In the genomic region with DNA sequence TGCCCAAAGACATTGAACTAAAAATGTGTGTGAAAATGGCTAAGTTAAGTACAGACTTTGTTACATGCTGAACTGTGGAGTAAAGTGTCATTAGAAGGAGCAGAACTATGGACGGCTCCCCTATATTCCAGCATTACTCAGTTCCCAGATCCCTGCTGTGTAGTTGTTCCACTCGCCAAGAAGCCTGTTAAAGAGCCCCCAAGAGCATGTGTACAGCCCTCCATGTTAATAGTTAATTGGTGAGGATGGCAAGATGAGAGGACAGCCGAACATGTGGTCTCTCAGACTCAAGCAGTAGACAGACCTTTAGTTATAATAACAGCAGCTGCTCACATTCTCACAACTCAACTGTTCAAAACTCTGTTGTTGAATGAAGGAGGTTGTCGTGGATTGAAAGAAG, we compare ENCODE assay signal across 21 cellular contexts.
"Had no signal": no experiment of that assay in that cellular context is flagged by ENCODE, and none has a peak within 500 bp of the region (broad histone marks: within the 10 kb centered on the region; RNA-seq: fewer than 3 reads in every experiment).

No MANE protein-coding gene starts in this region.

- DNase-seq: activated CD4-positive, alpha-beta memory T cell treated with anti-CD3 and anti-CD28 coated beads, Interleukin-2, amount 10 ng/mL, durations not matched to agents 7 days and 5 days; activated CD4-positive, alpha-beta T cell treated with anti-CD3 and anti-CD28 coated beads for 48 hours; activated CD4-positive, CD25-positive, alpha-beta regulatory T cell; activated naive CD4-positive, alpha-beta T cell treated with anti-CD3 and anti-CD28 coated beads, Interleukin-2, amount 10 ng/mL, durations not matched to agents 7 days and 5 days; activated T-cell treated with anti-CD3 and anti-CD28 coated beads, Interleukin-2, amount 50 U/mL, for 1 hour; aorta; cortex of kidney; erythroblast; foreskin melanocyte; hypothalamus; islet precursor cell; left colon; lower lobe of right lung; natural killer cell; nucleus accumbens; stimulated activated CD4-positive, alpha-beta T cell treated with anti-CD3 and anti-CD28 coated beads, Interleukin-12 subunit alpha, Interleukin-12 subunit beta, amount 100 ng/mL, for 4 hours; stimulated activated CD4-positive, alpha-beta T cell treated with anti-CD3 and anti-CD28 coated beads, Interleukin-1b, Interleukin-23, amount 100 ng/mL, for 48 hours; stimulated activated naive CD4-positive, alpha-beta T cell treated with Interleukin-2 at 50 U/mL for 16 hours; T-helper 9 cell; thyroid gland had no signal

- H3K4me3 Mint-ChIP-seq: activated CD4-positive, alpha-beta memory T cell treated with anti-CD3 and anti-CD28 coated beads, Interleukin-2, amount 10 ng/mL, durations not matched to agents 7 days and 5 days; activated naive CD4-positive, alpha-beta T cell treated with anti-CD3 and anti-CD28 coated beads, Interleukin-2, amount 10 ng/mL, durations not matched to agents 7 days and 5 days; natural killer cell had no signal

- H3K27me3 ChIP-seq: breast epithelium, thyroid gland had no signal

- H3K27me3 Mint-ChIP-seq: activated CD4-positive, alpha-beta memory T cell treated with anti-CD3 and anti-CD28 coated beads, Interleukin-2, amount 10 ng/mL, durations not matched to agents 7 days and 5 days; activated naive CD4-positive, alpha-beta T cell treated with anti-CD3 and anti-CD28 coated beads, Interleukin-2, amount 10 ng/mL, durations not matched to agents 7 days and 5 days had no signal

- ATAC-seq: left colon, lower lobe of right lung, natural killer cell had no signal

- H3K36me3 Mint-ChIP-seq: natural killer cell had no signal

- H3K9me3 Mint-ChIP-seq: activated CD4-positive, alpha-beta memory T cell treated with anti-CD3 and anti-CD28 coated beads, Interleukin-2, amount 10 ng/mL, durations not matched to agents 7 days and 5 days; activated naive CD4-positive, alpha-beta T cell treated with anti-CD3 and anti-CD28 coated beads, Interleukin-2, amount 10 ng/mL, durations not matched to agents 7 days and 5 days; natural killer cell had no signal

- H3K9me3 ChIP-seq: breast epithelium, lower lobe of right lung, thyroid gland had no signal

- H3K4me1 ChIP-seq: breast epithelium, lower lobe of right lung, thyroid gland had no signal

- H3K4me3 ChIP-seq: breast epithelium, lower lobe of right lung, thyroid gland had no signal

- H3K27ac ChIP-seq: breast epithelium, lower lobe of right lung, thyroid gland had no signal

- H3K4me1 Mint-ChIP-seq: activated CD4-positive, alpha-beta memory T cell treated with anti-CD3 and anti-CD28 coated beads, Interleukin-2, amount 10 ng/mL, durations not matched to agents 7 days and 5 days; activated naive CD4-positive, alpha-beta T cell treated with anti-CD3 and anti-CD28 coated beads, Interleukin-2, amount 10 ng/mL, durations not matched to agents 7 days and 5 days; natural killer cell had no signal

- H3K27ac Mint-ChIP-seq: activated CD4-positive, alpha-beta memory T cell treated with anti-CD3 and anti-CD28 coated beads, Interleukin-2, amount 10 ng/mL, durations not matched to agents 7 days and 5 days; activated naive CD4-positive, alpha-beta T cell treated with anti-CD3 and anti-CD28 coated beads, Interleukin-2, amount 10 ng/mL, durations not matched to agents 7 days and 5 days; natural killer cell had no signal

- H3K36me3 ChIP-seq: breast epithelium, lower lobe of right lung, thyroid gland had no signal
